19 cellular contexts compared by ENCODE assay signal in genomic region chr9:137439158-137439714, GRCh38. TPM values are rescaled to one million over a fixed set of nuclear protein-coding genes. Genes with fewer than 3 reads are reported as not detected.
A peak's percentile ranks its signal among the peaks of the same experiment; 100 is the strongest.
DNase-seq lines count a peak whose midpoint lies in the region; ATAC-seq and TF ChIP-seq lines count a peak whose summit lies in the region.
"Had no signal": no experiment of that assay in that cellular context is flagged by ENCODE, and none has a peak within 500 bp of the region (broad histone marks: within the 10 kb centered on the region; RNA-seq: fewer than 3 reads in every experiment).

No MANE protein-coding gene starts in this region.

- peaks cover 34% of the 10 kb centered on the region for H3K4me1 ChIP-seq in mucosa of descending colon (ENCODE audit: low read depth)

- H3K4me1 Mint-ChIP-seq in chondrocyte (ENCODE audit: low read depth) = peaks cover 3% of the 10 kb centered on the region

- H3K9me3 ChIP-seq in mucosa of descending colon = no peaks in the 10 kb centered on the region
- H3K9me3 ChIP-seq: neutrophil, suprapubic skin had no signal

- no peak for ATAC-seq in Right ventricle myocardium superior (ENCODE audit: poor library complexity)
- ATAC-seq in Right ventricle myocardium inferior = no peak
- ATAC-seq in mucosa of descending colon = no peak
- no peak for ATAC-seq in HG03457 (IDR thresholded peaks at IDR 0.05; ENCODE audit: unreplicated experiment)
- ATAC-seq: activated naive CD4-positive, alpha-beta T cell treated with anti-CD3 and anti-CD28 coated beads, Interleukin-2, amount 50 U/mL, for 72 hours; CD8-positive, alpha-beta T cell had no signal

- H3K27me3 Mint-ChIP-seq in chondrocyte (ENCODE audit: low read depth) = no peaks in the 10 kb centered on the region

- no peak overlapping the region for H3K4me3 ChIP-seq in mucosa of descending colon
- H3K4me3 ChIP-seq: suprapubic skin had no signal

- no peaks in the 10 kb centered on the region for H3K9me3 Mint-ChIP-seq in chondrocyte (ENCODE audit: low read depth)
- H3K9me3 Mint-ChIP-seq: activated naive CD4-positive, alpha-beta T cell treated with anti-CD3 and anti-CD28 coated beads, Interleukin-2, amount 50 U/mL, for 72 hours; CD8-positive, alpha-beta T cell; HFFc6 had no signal

- H3K36me3 Mint-ChIP-seq in chondrocyte (ENCODE audit: low read depth) = no peaks in the 10 kb centered on the region
- H3K36me3 Mint-ChIP-seq: CD8-positive, alpha-beta T cell had no signal

- peak overlapping the region; percentile 38 for H3K4me3 Mint-ChIP-seq in chondrocyte (ENCODE audit: unreplicated experiment)
- H3K4me3 Mint-ChIP-seq: CD8-positive, alpha-beta T cell; HFFc6 had no signal

- DNase-seq in Right ventricle myocardium superior (peak; percentile 34), Right ventricle myocardium inferior (ENCODE audit: missing footprints) (no peak), chondrocyte (ENCODE audit: low spot score) (peak; percentile 81), mucosa of descending colon (peak in 2 of 3 donors; percentile 36 to 47), T-helper 2 cell (no peak)
- DNase-seq in stimulated activated CD4-positive, alpha-beta T cell treated with anti-CD3 and anti-CD28 coated beads, Interleukin-4, amount 100 ng/mL, for 24 hours = no peak
- DNase-seq: activated CD4-positive, alpha-beta T cell treated with anti-CD3 and anti-CD28 coated beads, Interleukin-2, amount 50 U/mL, for 4 hours; activated T-cell treated with anti-CD3 and anti-CD28 coated beads for 4 hours; brain microvascular endothelial cell; CD8-positive, alpha-beta T cell; cortex of kidney; HFFc6; hippocampal formation; KG1; NCI-H1930 had no signal

- H3K27ac Mint-ChIP-seq in chondrocyte (ENCODE audit: unreplicated experiment) = no peak overlapping the region
- H3K27ac Mint-ChIP-seq: activated naive CD4-positive, alpha-beta T cell treated with anti-CD3 and anti-CD28 coated beads, Interleukin-2, amount 50 U/mL, for 72 hours; CD8-positive, alpha-beta T cell; HFFc6 had no signal

- intact Hi-C loops in Right ventricle myocardium superior (cut with DNase I) (no loop called here), Right ventricle myocardium inferior (cut with DNase I) (no loop called here), mucosa of descending colon (cut with DNase I, micrococcal nuclease) (no loop called here)

- TF ChIP-seq CTCF in chondrocyte (IDR thresholded peaks at IDR 0.05) (no peak), mucosa of descending colon (IDR thresholded peaks at IDR 0.05) (no peak)

- H3K36me3 ChIP-seq in mucosa of descending colon (ENCODE audit: low read depth) = no peaks in the 10 kb centered on the region
- H3K36me3 ChIP-seq: brain microvascular endothelial cell, neutrophil, suprapubic skin had no signal

RNA-seq across cellular contexts. Expression of gene ENTPD8, which starts 1.9 kb away (rescaled TPM):
- total RNA-seq in Right ventricle myocardium superior (not detected), Right ventricle myocardium inferior (not detected), chondrocyte (0.10 TPM in 1 of 3 replicates, not detected in the others), mucosa of descending colon (100 to 1,000 TPM in 1 of 3 donors, 10 to 100 TPM in 2; 36.7 to 127 (median 74.8) TPM)
- total RNA-seq: activated naive CD4-positive, alpha-beta T cell treated with anti-CD3 and anti-CD28 coated beads, Interleukin-2, amount 50 U/mL, for 72 hours; CD8-positive, alpha-beta T cell; HFFc6; suprapubic skin had no signal

RNA-seq across cellular contexts. Expression of gene NOXA1, which starts 16.0 kb away (rescaled TPM):
- total RNA-seq in Right ventricle myocardium superior (1.7 TPM), Right ventricle myocardium inferior (2.2 TPM), chondrocyte (0.97 to 2.5 TPM (median 2.0 TPM) in 3 replicates), mucosa of descending colon (10 to 100 TPM; 18.0 to 41.5 (median 27.2) TPM)

RNA-seq across cellular contexts. Expression of gene EXD3, which starts 16.3 kb away (rescaled TPM):
- 6.9 TPM for total RNA-seq in Right ventricle myocardium superior
- 6.8 TPM for total RNA-seq in Right ventricle myocardium inferior
- total RNA-seq in chondrocyte = 10.7 to 15.7 TPM (median 11.6 TPM) in 3 replicates
- 10 to 100 TPM; 39.4 to 56.7 (median 40.1) TPM for total RNA-seq in mucosa of descending colon

RNA-seq across cellular contexts. Expression of gene NSMF, which starts 19.9 kb away (rescaled TPM):
- total RNA-seq in Right ventricle myocardium superior (10.0 TPM), Right ventricle myocardium inferior (11.5 TPM), chondrocyte (81.5 to 86.8 TPM (median 86.1 TPM) in 3 replicates), mucosa of descending colon (10 to 100 TPM; 30.1 to 48.0 (median 43.4) TPM)

Comparison
In these comparisons a context has a peak if more than half of its experiments do, and no peak if none do; other contexts are left out.
1. DNase-seq: peak in Right ventricle myocardium superior (single experiment), chondrocyte (single experiment) and mucosa of descending colon (2 of 3); none in Right ventricle myocardium inferior (single experiment), T-helper 2 cell (0 of 5) and stimulated activated CD4-positive, alpha-beta T cell treated with anti-CD3 and anti-CD28 coated beads, Interleukin-4, amount 100 ng/mL, for 24 hours (single experiment).
2. RNA of gene ENTPD8, which starts 1.9 kb away (total RNA-seq): 36.7 to 127 TPM in mucosa of descending colon; 0.10 TPM in chondrocyte, not detected in Right ventricle myocardium superior (single experiment) and not detected in Right ventricle myocardium inferior (single experiment); every median in the first group is over 10 times any median in the second.